Comparison of ENCODE assay signal across 16 cellular contexts in the genomic region with DNA sequence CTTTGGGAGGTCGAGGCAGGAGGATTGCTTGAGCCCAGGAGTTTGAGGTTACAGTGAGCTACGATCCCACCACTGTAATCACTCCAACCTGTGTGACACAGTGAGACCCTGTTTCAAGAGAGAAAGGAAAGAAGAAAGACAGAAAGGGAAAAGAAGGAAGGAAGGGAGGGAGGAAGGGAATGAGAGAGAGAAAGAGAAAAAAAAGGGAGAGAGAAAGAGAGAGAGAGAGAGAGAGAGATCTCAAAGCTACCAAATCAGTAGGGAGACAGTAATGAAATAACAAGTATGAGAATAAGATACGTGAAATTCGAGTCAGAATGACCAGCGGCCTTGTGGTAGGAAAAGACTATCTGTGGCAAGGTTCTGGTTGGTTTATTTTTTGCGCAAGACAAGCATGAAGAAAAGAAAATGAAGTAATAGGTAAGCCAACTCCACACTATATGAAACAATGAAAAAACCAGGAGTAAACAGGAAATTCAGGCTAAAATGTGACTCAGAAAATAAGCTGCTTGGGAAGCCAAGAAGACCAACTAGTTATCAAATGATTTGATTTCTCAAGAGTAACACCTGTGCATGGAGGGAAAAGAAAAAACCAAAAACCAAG. TPM values are rescaled to one million over a fixed set of nuclear protein-coding genes. Genes with fewer than 3 reads are reported as not detected.
DNase-seq lines count a peak whose midpoint lies in the region; ATAC-seq and TF ChIP-seq lines count a peak whose summit lies in the region.
"Had no signal": no experiment of that assay in that cellular context is flagged by ENCODE, and none has a peak within 500 bp of the region (broad histone marks: within the 10 kb centered on the region; RNA-seq: fewer than 3 reads in every experiment).

No MANE protein-coding gene starts in this region.

- H3K4me3 ChIP-seq in fibroblast of villous mesenchyme (ENCODE audit: low read depth, low read length): no peak overlapping the region
- H3K4me3 ChIP-seq: SK-N-MC, tibial nerve had no signal

- ATAC-seq in HG02840 (IDR thresholded peaks at IDR 0.05; ENCODE audit: low FRiP score, unreplicated experiment): no peak
- ATAC-seq: stimulated activated effector memory CD8-positive, alpha-beta T cell treated with anti-CD3 and anti-CD28 coated beads, Interleukin-12 subunit alpha, Interleukin-12 subunit beta, amount 100 ng/mL, for 72 hours had no signal

- DNase-seq in SIG-M5 treated with dmso at 0.1 percent for 504 hours (lab: John Stamatoyannopoulos, UW; ENCODE audit: unreplicated experiment): peak; percentile 69
- no peak for DNase-seq in SIG-M5 (lab: John Stamatoyannopoulos, UW)
- DNase-seq in SKM-1 treated with dmso at 0.1 percent for 144 hours (lab: John Stamatoyannopoulos, UW; ENCODE audit: unreplicated experiment): peak; percentile 66
- DNase-seq in fibroblast of villous mesenchyme (ENCODE audit: low read depth): peak; percentile 25
- DNase-seq in AG20443 (ENCODE audit: low spot score): no peak
- no peak for DNase-seq in stimulated activated CD4-positive, alpha-beta T cell treated with anti-CD3 and anti-CD28 coated beads, Interleukin-2, amount 100 ng/mL, for 24 hours
- no peak for DNase-seq in HuH-7.5 (ENCODE audit: low spot score)
- DNase-seq: activated effector memory CD4-positive, alpha-beta T cell treated with anti-CD3 and anti-CD28 coated beads, Interleukin-2, amount 50 U/mL, for 16 hours; EL; natural killer cell; NCI-H2081; NCI-H510A treated with DMSO at 0.1 percent for 48 hours had no signal

- no peak for TF ChIP-seq CTCF in fibroblast of villous mesenchyme (IDR thresholded peaks at IDR 0.05; ENCODE audit: insufficient read depth, low read depth, low read length)

RNA-seq across cellular contexts. Expression of a gene that starts 8.9 kb away (rescaled TPM):
- 3.2 and 5.6 TPM in 2 replicates for total RNA-seq in fibroblast of villous mesenchyme

RNA-seq across cellular contexts. Expression of a gene that starts 42.4 kb away (rescaled TPM):
- total RNA-seq in fibroblast of villous mesenchyme: 11.9 and 15.5 TPM in 2 replicates

RNA-seq across cellular contexts. Expression of a gene that starts 42.9 kb away (rescaled TPM):
- total RNA-seq in fibroblast of villous mesenchyme: 13.4 and 17.4 TPM in 2 replicates

RNA-seq across cellular contexts. Expression of a gene that starts 56.8 kb away (rescaled TPM):
- 0.43 and 0.97 TPM in 2 replicates for total RNA-seq in fibroblast of villous mesenchyme

Comparison
In these comparisons a context has a peak if more than half of its experiments do, and no peak if none do; other contexts are left out.
1. DNase-seq: peak in SIG-M5 treated with dmso at 0.1 percent for 504 hours (single experiment), SKM-1 treated with dmso at 0.1 percent for 144 hours (single experiment) and fibroblast of villous mesenchyme (single experiment); none in SIG-M5 (single experiment), AG20443 (single experiment), stimulated activated CD4-positive, alpha-beta T cell treated with anti-CD3 and anti-CD28 coated beads, Interleukin-2, amount 100 ng/mL, for 24 hours (0 of 2) and HuH-7.5 (single experiment).